In genomic region chr2:203583084-203583695, GRCh38 we compare ENCODE assay signal across 15 cellular contexts. TPM values are rescaled to one million over a fixed set of nuclear protein-coding genes. Genes with fewer than 3 reads are reported as not detected.
DNase-seq lines count a peak whose midpoint lies in the region; ATAC-seq and TF ChIP-seq lines count a peak whose summit lies in the region.
"Had no signal": no experiment of that assay in that cellular context is flagged by ENCODE, and none has a peak within 500 bp of the region (broad histone marks: within the 10 kb centered on the region; RNA-seq: fewer than 3 reads in every experiment).

No MANE protein-coding gene starts in this region.

- TF ChIP-seq CTCF in HCT116 (IDR thresholded peaks at IDR 0.05 in 2 of 3, conservative IDR thresholded peaks at IDR 0.05 in 1 of 3; ENCODE audit: borderline replicate concordance in 1 of 3, insufficient read depth in 1 of 3, low read depth in 2 of 3, low read length in 2 of 3) (no peak), PC-3 (conservative IDR thresholded peaks at IDR 0.05; ENCODE audit: low read depth, low read length) (no peak), gastroesophageal sphincter (IDR thresholded peaks at IDR 0.05) (no peak)

- no peak overlapping the region for H3K27ac ChIP-seq in HCT116 (ENCODE audit: low read depth, low read length)
- H3K27ac ChIP-seq in PC-3 (ENCODE audit: low read length), result peak overlapping the region; percentile 43
- H3K27ac ChIP-seq in gastroesophageal sphincter, result peak overlapping the region in 3 of 4 donors; percentile 41 to 68 (median 66)
- peak overlapping the region; percentile 22 for H3K27ac ChIP-seq in skeletal muscle tissue (ENCODE audit: low read depth, low read length)

- H3K9ac ChIP-seq in HCT116 (ENCODE audit: low read length), result no peak overlapping the region
- H3K9ac ChIP-seq in PC-3 (ENCODE audit: low read length), result no peak overlapping the region
- no peak overlapping the region for H3K9ac ChIP-seq in skeletal muscle tissue (ENCODE audit: low read depth in 1 of 3, low read length in 3 of 3)

- no peak for TF ChIP-seq EP300 in gastroesophageal sphincter (IDR thresholded peaks at IDR 0.05)

- H3K4me2 ChIP-seq in HCT116 (ENCODE audit: low read length), result 0 out of 2 replicates have a peak overlapping the region, but pooled peaks have one; percentile 18
- peak overlapping the region; percentile 40 for H3K4me2 ChIP-seq in PC-3 (ENCODE audit: low read length)

- no peaks in the 10 kb centered on the region for H3K9me2 ChIP-seq in HCT116 (ENCODE audit: insufficient read depth)
- H3K9me2 ChIP-seq in PC-3 (replicated peaks; ENCODE audit: low read length), result no peaks in the 10 kb centered on the region

- BruUV-seq in HCT116 (replicated peaks; lab: Mats Ljungman, UMichigan), result no TSS peak
- TSS peak; percentile 35 for BruUV-seq in PC-3 (replicated peaks; lab: Mats Ljungman, UMichigan)

- no peak for TF ChIP-seq RAD21 in HCT116 (IDR thresholded peaks at IDR 0.05; ENCODE audit: low read depth)

- H3K9me3 ChIP-seq in HCT116 (ENCODE audit: control insufficient read depth in 1 of 2, insufficient read depth in 1 of 2, low read depth in 1 of 2, low read length in 2 of 2) (no peaks in the 10 kb centered on the region), PC-3 (ENCODE audit: low read length) (no peaks in the 10 kb centered on the region), gastroesophageal sphincter (no peaks in the 10 kb centered on the region), skeletal muscle tissue (ENCODE audit: control insufficient read depth in 3 of 3, low read length in 3 of 3) (no peaks in the 10 kb centered on the region)
- H3K9me3 ChIP-seq: body of pancreas had no signal

- H4K20me1 ChIP-seq in HCT116 (ENCODE audit: insufficient read depth) (no peaks in the 10 kb centered on the region), PC-3 (ENCODE audit: low read length) (no peaks in the 10 kb centered on the region)

- POLR2A ChIA-PET in HCT116 (lab: Charles Lee) (no interaction called here), PC-3 (lab: Charles Lee; ENCODE audit: unreplicated experiment) (interaction anchor here (0.7 kb wide), 1 partner anchor 9 kb away, joined by 3 read pairs; no protein-coding TSS in a partner anchor)

- ATAC-seq in HCT116 (no peak), PC-3 (peak; percentile 8), gastroesophageal sphincter (no peak), GM21381 (IDR thresholded peaks at IDR 0.05; ENCODE audit: unreplicated experiment) (no peak)
- ATAC-seq: body of pancreas had no signal

- H3K79me2 ChIP-seq in HCT116 (ENCODE audit: insufficient read depth, low read length), result no peaks in the 10 kb centered on the region
- H3K79me2 ChIP-seq in PC-3 (ENCODE audit: low read length), result no peaks in the 10 kb centered on the region

- CTCF ChIA-PET in HCT116 (lab: Charles Lee), result interaction anchor here (0.6 kb wide), 1 partner anchor 1226 kb away, joined by 4 read pairs; no protein-coding TSS in a partner anchor
- CTCF ChIA-PET in PC-3 (lab: Charles Lee), result no interaction called here

- DNase-seq in HCT116 (ENCODE audit: low read depth, low spot score) (no peak), PC-3 (no peak), NCI-H2196 treated with DMSO at 0.1 percent for 48 hours (lab: John Stamatoyannopoulos, UW; ENCODE audit: unreplicated experiment) (no peak), HUDEP-2 (lab: John Stamatoyannopoulos, UW; ENCODE audit: unreplicated experiment in 76 of 76) (no peak)
- no peak for DNase-seq in activated T-cell treated with anti-CD3 and anti-CD28 coated beads, Interleukin-2, amount 50 U/mL, for 1 hour
- DNase-seq: activated CD8-positive, alpha-beta memory T cell treated with anti-CD3 and anti-CD28 coated beads for 24 hours; C1 segment of cervical spinal cord; DMS79; mesendoderm; NCI-H1436 had no signal

- 87 to 88% methylated on average over 3 of the region's 3 CpGs for WGBS in gastroesophageal sphincter (ENCODE audit: low coverage in 1 of 2), 2 donors

- peaks cover 20 to 33% of the 10 kb centered on the region in 2 experiments for H3K4me1 ChIP-seq in HCT116 (ENCODE audit: control insufficient read depth in 1 of 2, insufficient read depth in 2 of 2, low read length in 2 of 2)
- H3K4me1 ChIP-seq in PC-3 (ENCODE audit: insufficient read depth, low read length), result peaks cover 78% of the 10 kb centered on the region
- peaks cover 8 to 41% (median 17%) of the 10 kb centered on the region in 3 donors for H3K4me1 ChIP-seq in gastroesophageal sphincter
- H3K4me1 ChIP-seq in skeletal muscle tissue (ENCODE audit: control insufficient read depth in 3 of 3, insufficient read depth in 3 of 3, low read length in 3 of 3), result peaks cover 15 to 30% (median 24%) of the 10 kb centered on the region in 3 donors

- TF ChIP-seq POLR2A in HCT116 (IDR thresholded peaks at IDR 0.05; ENCODE audit: borderline replicate concordance, extremely low read depth, insufficient read depth, insufficient read length) (no peak), gastroesophageal sphincter (IDR thresholded peaks at IDR 0.05) (no peak)

- H3F3A ChIP-seq in PC-3 (ENCODE audit: low read length, unreplicated experiment), result peaks cover 9% of the 10 kb centered on the region

- H3K27me3 ChIP-seq in HCT116 (ENCODE audit: insufficient read depth, low read length), result no peaks in the 10 kb centered on the region
- H3K27me3 ChIP-seq in PC-3 (ENCODE audit: low read length), result no peaks in the 10 kb centered on the region
- no peaks in the 10 kb centered on the region for H3K27me3 ChIP-seq in gastroesophageal sphincter
- H3K27me3 ChIP-seq in skeletal muscle tissue (ENCODE audit: control insufficient read depth in 3 of 3, insufficient read depth in 3 of 3, low read length in 3 of 3), result no peaks in the 10 kb centered on the region
- H3K27me3 ChIP-seq: body of pancreas had no signal

- no peaks in the 10 kb centered on the region for H3K36me3 ChIP-seq in HCT116 (ENCODE audit: control insufficient read depth in 1 of 2, insufficient read depth in 2 of 2, low read length in 2 of 2)
- H3K36me3 ChIP-seq in PC-3 (ENCODE audit: low read depth, low read length), result no peaks in the 10 kb centered on the region
- H3K36me3 ChIP-seq in gastroesophageal sphincter, result no peaks in the 10 kb centered on the region
- no peaks in the 10 kb centered on the region for H3K36me3 ChIP-seq in skeletal muscle tissue (ENCODE audit: control insufficient read depth in 3 of 3, insufficient read depth in 3 of 3, low read length in 3 of 3)

- H3K4me3 ChIP-seq in HCT116 (replicated peaks in 1 of 2; ENCODE audit: low read depth in 1 of 2, low read length in 2 of 2) (no peak overlapping the region), PC-3 (ENCODE audit: low read length) (no peak overlapping the region), gastroesophageal sphincter (no peak overlapping the region), skeletal muscle tissue (ENCODE audit: low read length in 3 of 3) (peak overlapping the region in 1 of 3 donors; percentile 2)
- H3K4me3 ChIP-seq: body of pancreas had no signal

- RAD21 ChIA-PET in HCT116 (lab: Charles Lee; ENCODE audit: low non-redundant PET in 1 of 2, low total read pairs in 2 of 2, uncharacterized antibody in 2 of 2, unreplicated experiment in 2 of 2), result no interaction called here

- H2AFZ ChIP-seq in HCT116 (ENCODE audit: low read depth, low read length, poor library complexity, severe bottlenecking), result no peak overlapping the region
- H2AFZ ChIP-seq in PC-3 (ENCODE audit: low read length), result 0 out of 2 replicates have a peak overlapping the region, but pooled peaks have one; percentile 34

- intact Hi-C loops in HCT116 (cut with micrococcal nuclease) (no loop called here), PC-3 (cut with micrococcal nuclease) (loop anchor here (2.0 kb wide), 1 partner anchor 48 kb away; the partner anchor contains the start of gene RAPH1)

TF ChIP-seq in HCT116, 20 proteins besides CTCF, POLR2A, EP300 and RAD21:
- TF ChIP-seq CEBPB (IDR thresholded peaks at IDR 0.05; ENCODE audit: low read depth) (no peak), POLR2AphosphoS5 (IDR thresholded peaks at IDR 0.05; ENCODE audit: low read depth, low read length) (no peak), FOSL1 (IDR thresholded peaks at IDR 0.05; ENCODE audit: low read depth) (no peak), SP1 (IDR thresholded peaks at IDR 0.05; ENCODE audit: low read depth) (no peak), TCF7L2 (IDR thresholded peaks at IDR 0.05; ENCODE audit: borderline replicate concordance, extremely low read depth, insufficient read depth, insufficient read length) (no peak), ELF1 (IDR thresholded peaks at IDR 0.05; ENCODE audit: borderline replicate concordance, low read depth) (no peak), YY1 (IDR thresholded peaks at IDR 0.05; ENCODE audit: extremely low read depth, insufficient replicate concordance, low read depth, low read length) (no peak), SIN3A (IDR thresholded peaks at IDR 0.05; ENCODE audit: low read depth) (no peak)
- TF ChIP-seq, protein P1, sequence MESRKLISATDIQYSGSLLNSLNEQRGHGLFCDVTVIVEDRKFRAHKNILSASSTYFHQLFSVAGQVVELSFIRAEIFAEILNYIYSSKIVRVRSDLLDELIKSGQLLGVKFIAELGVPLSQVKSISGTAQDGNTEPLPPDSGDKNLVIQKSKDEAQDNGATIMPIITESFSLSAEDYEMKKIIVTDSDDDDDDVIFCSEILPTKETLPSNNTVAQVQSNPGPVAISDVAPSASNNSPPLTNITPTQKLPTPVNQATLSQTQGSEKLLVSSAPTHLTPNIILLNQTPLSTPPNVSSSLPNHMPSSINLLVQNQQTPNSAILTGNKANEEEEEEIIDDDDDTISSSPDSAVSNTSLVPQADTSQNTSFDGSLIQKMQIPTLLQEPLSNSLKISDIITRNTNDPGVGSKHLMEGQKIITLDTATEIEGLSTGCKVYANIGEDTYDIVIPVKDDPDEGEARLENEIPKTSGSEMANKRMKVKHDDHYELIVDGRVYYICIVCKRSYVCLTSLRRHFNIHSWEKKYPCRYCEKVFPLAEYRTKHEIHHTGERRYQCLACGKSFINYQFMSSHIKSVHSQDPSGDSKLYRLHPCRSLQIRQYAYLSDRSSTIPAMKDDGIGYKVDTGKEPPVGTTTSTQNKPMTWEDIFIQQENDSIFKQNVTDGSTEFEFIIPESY (IDR thresholded peaks at IDR 0.05; ENCODE audit: extremely low read depth, insufficient replicate concordance, low read length), result no peak

RNA-seq across cellular contexts. Expression of gene RAPH1, which starts 48.1 kb away (rescaled TPM):
- 22.3 TPM for total RNA-seq in HCT116 (2021; ENCODE audit: unreplicated experiment)
- 4.3 and 5.1 TPM in 2 replicates for polyA plus RNA-seq in HCT116 (2012)
- total RNA-seq in PC-3 (2014; rRNA removed), result 7.0 and 40.3 TPM in 2 replicates
- 10 to 100 TPM; 17.1 to 39.6 (median 21.7) TPM for total RNA-seq in gastroesophageal sphincter
- total RNA-seq in skeletal muscle tissue, result 42.8 TPM
- polyA plus RNA-seq: IgD-negative memory B cell had no signal
